In the genomic region with DNA sequence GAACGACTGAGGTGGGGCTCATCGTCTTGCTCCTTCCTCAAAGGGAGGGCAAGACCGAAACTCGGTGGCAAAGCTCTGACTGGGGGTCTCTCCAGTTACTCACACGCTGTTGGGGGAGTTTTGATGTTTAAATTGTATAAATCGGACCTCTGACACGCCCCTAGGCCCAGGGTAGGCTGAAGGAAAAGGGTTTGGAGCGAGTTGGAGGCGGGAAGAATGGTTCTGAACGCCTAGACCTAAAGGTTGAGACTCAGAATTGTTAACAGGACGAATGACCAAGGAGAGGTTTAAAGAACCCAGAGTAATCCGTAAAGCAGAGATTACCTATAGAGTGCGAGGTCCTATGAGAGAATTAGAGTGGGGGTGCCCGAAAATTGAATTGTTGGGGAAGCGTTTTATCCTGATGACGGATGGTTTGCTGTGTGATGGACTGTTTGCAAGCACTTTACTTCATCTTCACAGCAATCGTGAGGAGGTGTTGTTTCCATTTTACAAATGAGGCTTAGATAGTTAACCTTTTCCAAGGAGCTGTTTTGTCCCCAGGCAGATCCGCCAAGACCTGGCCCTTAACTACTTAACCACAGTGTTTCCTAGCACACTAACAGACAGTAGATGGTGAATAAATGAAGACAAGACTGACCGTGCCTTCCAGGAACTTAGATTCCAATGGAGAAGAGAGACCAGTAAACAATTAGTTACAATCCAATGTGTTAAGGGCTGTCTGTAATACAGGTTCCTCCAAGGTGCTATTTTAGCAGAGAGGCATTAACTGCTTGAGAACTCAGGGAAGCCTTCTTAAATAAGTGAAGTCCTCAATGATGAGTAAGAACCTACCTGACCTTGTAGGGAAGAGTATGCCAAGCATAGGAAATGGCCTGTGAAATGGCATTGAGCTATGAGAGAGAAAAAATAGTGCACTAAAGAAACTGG, we compare ENCODE assay signal across 8 cellular contexts. TPM values are rescaled to one million over a fixed set of nuclear protein-coding genes. Genes with fewer than 3 reads are reported as not detected.
DNase-seq lines count a peak whose midpoint lies in the region; ATAC-seq and TF ChIP-seq lines count a peak whose summit lies in the region.

No MANE protein-coding gene starts in this region.

- peak overlapping the region; percentile 94 for H3K4me2 ChIP-seq in BLaER1
- H3K4me2 ChIP-seq in Karpas-422 (ENCODE audit: low read depth, low read length, poor library complexity, severe bottlenecking): peak overlapping the region; percentile 84

- peaks cover 39% of the 10 kb centered on the region for H4K20me1 ChIP-seq in BLaER1
- H4K20me1 ChIP-seq in Karpas-422 (ENCODE audit: insufficient read depth, low read depth, low read length): peaks cover 32% of the 10 kb centered on the region

- H3K4me1 ChIP-seq in BLaER1: peaks cover 37% of the 10 kb centered on the region
- H3K4me1 ChIP-seq in Karpas-422 (ENCODE audit: low read length): peaks cover 43% of the 10 kb centered on the region

- TF ChIP-seq CTCF in cardiac fibroblast (IDR thresholded peaks at IDR 0.05; ENCODE audit: low read depth, low read length): no peak

- peak overlapping the region; percentile 97 for H3K27ac Mint-ChIP-seq in memory B cell

- H3K9me2 ChIP-seq in Karpas-422 (replicated peaks; ENCODE audit: insufficient read depth, low read length): no peaks in the 10 kb centered on the region

- no peaks in the 10 kb centered on the region for H3K36me3 Mint-ChIP-seq in memory B cell

- no peak for DNase-seq in Karpas-422
- DNase-seq in cardiac fibroblast (ENCODE audit: low read depth in 2 of 2): no peak
- no peak for DNase-seq in memory B cell (ENCODE audit: low spot score in 2 of 2)
- DNase-seq in NCI-H187 treated with DMSO at 0.1 percent for 48 hours (lab: John Stamatoyannopoulos, UW): no peak
- DNase-seq in OCI-M2 (lab: John Stamatoyannopoulos, UW; ENCODE audit: unreplicated experiment): no peak
- DNase-seq in GF-D8 (lab: John Stamatoyannopoulos, UW): no peak

- no peaks in the 10 kb centered on the region for H3K27me3 ChIP-seq in BLaER1
- no peaks in the 10 kb centered on the region; the same call in 1 of the 2 replicates for H3K27me3 ChIP-seq in Karpas-422 (ENCODE audit: low read length)

- no peaks in the 10 kb centered on the region for H3K36me3 ChIP-seq in BLaER1
- H3K36me3 ChIP-seq in Karpas-422 (ENCODE audit: insufficient read depth, low read length): no peaks in the 10 kb centered on the region

- H3K9me3 Mint-ChIP-seq in memory B cell: no peaks in the 10 kb centered on the region

- peak overlapping the region; percentile 99 for H3K9ac ChIP-seq in BLaER1
- H3K9ac ChIP-seq in Karpas-422 (ENCODE audit: low read length): peak overlapping the region; percentile 92

- peaks cover 38% of the 10 kb centered on the region for H3K79me2 ChIP-seq in Karpas-422 (ENCODE audit: low read length)

- no peak for ATAC-seq in memory B cell (ENCODE audit: low read depth)
- ATAC-seq in GM21576 (IDR thresholded peaks at IDR 0.05; ENCODE audit: unreplicated experiment): no peak

- H3K27me3 Mint-ChIP-seq in memory B cell: no peaks in the 10 kb centered on the region

- H3K27ac ChIP-seq in BLaER1: peak overlapping the region; percentile 96
- H3K27ac ChIP-seq in Karpas-422 (ENCODE audit: low read length): no peak overlapping the region

- peak overlapping the region; percentile 91 for H3K4me3 Mint-ChIP-seq in memory B cell

- H3K4me1 Mint-ChIP-seq in memory B cell: peaks cover 34% of the 10 kb centered on the region

- peak overlapping the region; percentile 60 for H2AFZ ChIP-seq in Karpas-422 (ENCODE audit: low read length)

- H3K4me3 ChIP-seq in BLaER1 (peak overlapping the region; percentile 84), Karpas-422 (ENCODE audit: low read length) (peak overlapping the region; percentile 74), cardiac fibroblast (replicated peaks in 1 of 2; ENCODE audit: low read depth in 2 of 2, low read length in 2 of 2) (peak overlapping the region; percentile 68 to 76)

- no peaks in the 10 kb centered on the region for H3K9me3 ChIP-seq in BLaER1
- no peaks in the 10 kb centered on the region for H3K9me3 ChIP-seq in Karpas-422 (ENCODE audit: low read length)

RNA-seq across cellular contexts. Expression of gene UBE2N, which starts 0.9 kb away (rescaled TPM):
- 100 and 124 TPM in 2 replicates for total RNA-seq in Karpas-422 (2014; rRNA removed; shearing (Covaris generic); ENCODE audit: low replicate concordance)

RNA-seq across cellular contexts. Expression of gene MRPL42, which starts 24.6 kb away (rescaled TPM):
- 39.2 and 131 TPM in 2 replicates for total RNA-seq in Karpas-422 (2014; rRNA removed; shearing (Covaris generic); ENCODE audit: low replicate concordance)
